In the genomic region with DNA sequence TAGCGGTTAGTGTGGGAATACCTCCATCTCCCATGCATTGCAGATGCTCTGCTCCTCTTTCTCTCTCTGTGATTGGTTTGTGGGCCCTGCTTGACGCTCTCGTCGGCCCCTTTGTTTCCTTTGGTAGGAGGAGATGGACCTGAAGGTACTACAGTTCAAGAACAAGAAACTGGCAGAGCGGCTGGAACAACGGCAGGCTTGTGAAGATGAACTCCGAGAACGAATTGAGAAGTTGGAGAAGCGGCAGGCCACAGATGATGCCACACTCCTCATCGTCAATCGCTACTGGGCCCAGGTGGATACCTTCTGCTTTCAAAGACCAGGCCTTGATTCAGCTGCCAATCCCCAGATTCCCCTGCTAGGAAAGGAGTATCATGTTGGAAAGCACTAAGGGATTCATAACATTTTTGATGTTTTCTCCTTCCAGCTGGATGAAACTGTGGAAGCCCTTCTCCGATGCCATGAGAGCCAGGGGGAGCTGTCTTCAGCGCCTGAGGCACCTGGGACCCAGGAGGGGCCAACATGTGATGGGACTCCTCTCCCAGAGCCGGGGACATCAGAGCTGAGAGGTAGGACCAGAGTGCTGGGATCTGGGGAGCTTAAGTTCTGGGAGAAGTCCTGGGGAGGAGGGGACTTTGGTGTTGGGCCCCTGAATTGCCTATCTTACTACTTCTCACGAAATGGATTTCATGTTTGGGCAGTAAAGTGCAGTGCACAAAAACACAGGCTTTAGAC, we compare ENCODE assay signal across 8 cellular contexts. TPM values are rescaled to one million over a fixed set of nuclear protein-coding genes. Genes with fewer than 3 reads are reported as not detected.
DNase-seq lines count a peak whose midpoint lies in the region; ATAC-seq and TF ChIP-seq lines count a peak whose summit lies in the region.

No MANE protein-coding gene starts in this region.

- no peaks in the 10 kb centered on the region for H3K9me3 Mint-ChIP-seq in naive B cell

- peaks cover 29 to 41% (median 38%) of the 10 kb centered on the region in 3 donors for H3K4me1 Mint-ChIP-seq in naive B cell

- ATAC-seq in naive B cell (ENCODE audit: low read depth in 2 of 2) (no peak), GM21515 (IDR thresholded peaks at IDR 0.05; ENCODE audit: unreplicated experiment) (no peak), GM21576 (IDR thresholded peaks at IDR 0.05; ENCODE audit: unreplicated experiment) (no peak), foreskin keratinocyte (no peak)

- no peak for TF ChIP-seq CTCF in AG10803 (conservative IDR thresholded peaks at IDR 0.05; ENCODE audit: low read length)
- no peak for TF ChIP-seq CTCF in coronary artery (IDR thresholded peaks at IDR 0.05)
- TF ChIP-seq CTCF in foreskin keratinocyte (conservative IDR thresholded peaks at IDR 0.05) = no peak

- H3K27me3 Mint-ChIP-seq in naive B cell = no peaks in the 10 kb centered on the region

- peak overlapping the region in 4 of 6 donors; percentile 91 to 98 (median 96) for H3K27ac Mint-ChIP-seq in naive B cell

- H3K9me3 ChIP-seq in KOPT-K1 (ENCODE audit: insufficient read depth, low read length, poor library complexity, severe bottlenecking) = no peaks in the 10 kb centered on the region

- peak overlapping the region; percentile 93 to 98 (median 98) for H3K4me3 Mint-ChIP-seq in naive B cell

- no peaks in the 10 kb centered on the region for H3K27me3 ChIP-seq in foreskin keratinocyte

- peaks cover 4% of the 10 kb centered on the region for H3K4me1 ChIP-seq in foreskin keratinocyte

- H3K36me3 Mint-ChIP-seq in naive B cell = peaks cover 8 to 9% of the 10 kb centered on the region in 2 donors

- DNase-seq in AG10803 (ENCODE audit: low read depth) = no peak
- DNase-seq in coronary artery (ENCODE audit: low spot score) = no peak
- no peak for DNase-seq in naive B cell
- no peak for DNase-seq in NCI-H226
- no peak for DNase-seq in foreskin keratinocyte

- H3K27ac ChIP-seq in KOPT-K1 (ENCODE audit: low read depth, low read length, poor library complexity, severe bottlenecking) (peak overlapping the region; percentile 65), coronary artery (peak overlapping the region; percentile 90 to 97), foreskin keratinocyte (no peak overlapping the region)

- H3K36me3 ChIP-seq in KOPT-K1 (ENCODE audit: insufficient read depth, low read length) = peaks cover 64% of the 10 kb centered on the region

- peak overlapping the region; percentile 95 for H3K4me3 ChIP-seq in AG10803 (ENCODE audit: low read length)
- peak overlapping the region; percentile 92 for H3K4me3 ChIP-seq in coronary artery

RNA-seq across cellular contexts. Expression of gene RNF40, which starts 1.0 kb away (rescaled TPM):
- polyA plus RNA-seq in naive B cell (ENCODE audit: low read depth in 6 of 6) (10 to 100 TPM; 15.0 to 51.6 (median 28.8) TPM), foreskin keratinocyte (56.3 and 59.7 TPM in 2 replicates)
- total RNA-seq in foreskin keratinocyte = 76.4 and 77.0 TPM in 2 replicates

RNA-seq across cellular contexts. Expression of gene CFAP119, which starts 1.3 kb away (rescaled TPM):
- polyA plus RNA-seq in naive B cell (ENCODE audit: low read depth in 6 of 6) (under 1 TPM; 0.16 to 0.88 (median 0.62) TPM), foreskin keratinocyte (9.2 and 9.6 TPM in 2 replicates)
- total RNA-seq in foreskin keratinocyte = 4.8 and 7.8 TPM in 2 replicates

RNA-seq across cellular contexts. Expression of gene PHKG2, which starts 14.9 kb away (rescaled TPM):
- 10 to 100 TPM; 24.7 to 43.9 (median 29.8) TPM for polyA plus RNA-seq in naive B cell (ENCODE audit: low read depth in 6 of 6)
- 18.5 and 22.1 TPM in 2 replicates for total RNA-seq in foreskin keratinocyte
- 23.7 and 26.5 TPM in 2 replicates for polyA plus RNA-seq in foreskin keratinocyte

RNA-seq across cellular contexts. Expression of gene ZNF629, which starts 23.8 kb away (rescaled TPM):
- polyA plus RNA-seq in naive B cell (ENCODE audit: low read depth in 6 of 6) = 1 to 10 TPM in 1 of 6 donors, under 1 TPM in 4, not detected in 1; 0.23 to 1.4 (median 0.45) TPM
- 15.9 and 16.9 TPM in 2 replicates for total RNA-seq in foreskin keratinocyte
- polyA plus RNA-seq in foreskin keratinocyte = 6.0 and 6.1 TPM in 2 replicates
